Comparison of ENCODE assay signal across 8 cellular contexts in the genomic region with DNA sequence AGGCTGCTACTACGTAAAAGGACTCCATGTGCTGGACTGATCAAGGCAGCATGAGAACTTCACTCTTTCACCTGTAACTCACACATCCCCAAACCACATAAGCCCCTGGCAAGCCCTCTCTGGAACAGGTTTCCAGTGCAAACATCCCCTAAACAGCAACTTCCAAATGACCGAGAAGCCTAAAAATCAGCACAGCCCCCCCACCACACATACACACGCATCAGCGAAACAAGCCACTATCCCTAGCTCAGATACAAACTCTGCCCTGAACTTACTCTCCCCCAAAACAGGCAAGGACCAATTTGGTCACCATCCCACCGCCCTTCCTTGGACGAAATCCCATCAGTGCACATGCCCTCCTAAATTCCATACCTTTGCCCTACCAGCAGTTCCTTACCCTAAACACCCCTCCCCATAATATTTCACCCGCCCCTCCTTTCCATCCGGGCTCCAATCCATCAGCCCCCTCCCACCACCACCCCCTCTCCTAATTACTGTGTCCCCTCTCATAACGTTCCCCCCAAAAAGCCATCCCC. TPM values are rescaled to one million over a fixed set of nuclear protein-coding genes. Genes with fewer than 3 reads are reported as not detected.
DNase-seq lines count a peak whose midpoint lies in the region; ATAC-seq and TF ChIP-seq lines count a peak whose summit lies in the region.

No MANE protein-coding gene starts in this region.

- peaks cover 15% of the 10 kb centered on the region for H3K36me3 ChIP-seq in right atrium auricular region

- no peaks in the 10 kb centered on the region for H3K27me3 ChIP-seq in right atrium auricular region

- no peaks in the 10 kb centered on the region for H3K27me3 Mint-ChIP-seq in stimulated activated memory B cell treated with anti-CD40 and anti-IgM and Interleukin-4, amounts not matched to agents 10 μg/mL and 1 μg/mL and 100 μg/mL, for 72 hours

- peak overlapping the region; percentile 95 to 97 for H3K27ac ChIP-seq in right atrium auricular region

- no peak for TF ChIP-seq CTCF in right atrium auricular region (IDR thresholded peaks at IDR 0.05)

- H3K27ac Mint-ChIP-seq in activated naive CD4-positive, alpha-beta T cell treated with anti-CD3 and anti-CD28 coated beads, Interleukin-2, amount 50 U/mL, for 72 hours: peak overlapping the region; percentile 89 to 99
- peak overlapping the region; percentile 87 for H3K27ac Mint-ChIP-seq in stimulated activated memory B cell treated with anti-CD40 and anti-IgM and Interleukin-4, amounts not matched to agents 10 μg/mL and 1 μg/mL and 100 μg/mL, for 72 hours

- peak overlapping the region; percentile 90 for H3K4me3 Mint-ChIP-seq in stimulated activated memory B cell treated with anti-CD40 and anti-IgM and Interleukin-4, amounts not matched to agents 10 μg/mL and 1 μg/mL and 100 μg/mL, for 72 hours

- no peaks in the 10 kb centered on the region for H3K9me3 Mint-ChIP-seq in activated naive CD4-positive, alpha-beta T cell treated with anti-CD3 and anti-CD28 coated beads, Interleukin-2, amount 50 U/mL, for 72 hours
- no peaks in the 10 kb centered on the region for H3K9me3 Mint-ChIP-seq in stimulated activated memory B cell treated with anti-CD40 and anti-IgM and Interleukin-4, amounts not matched to agents 10 μg/mL and 1 μg/mL and 100 μg/mL, for 72 hours

- H3K9me3 ChIP-seq in right atrium auricular region (no peaks in the 10 kb centered on the region), iPS-18c (ENCODE audit: control insufficient read depth, insufficient read depth, low read length) (no peaks in the 10 kb centered on the region)

- DNase-seq in right atrium auricular region (ENCODE audit: low spot score) (no peak), Right ventricle myocardium superior (no peak)
- DNase-seq in activated naive CD4-positive, alpha-beta T cell treated with anti-CD3 and anti-CD28 coated beads, Interleukin-2, amount 50 U/mL, for 72 hours (ENCODE audit: low spot score in 2 of 2): peak in 1 of 2 donors; percentile 21

- no peak for ATAC-seq in Right ventricle myocardium superior (ENCODE audit: poor library complexity)
- ATAC-seq in activated naive CD4-positive, alpha-beta T cell treated with anti-CD3 and anti-CD28 coated beads, Interleukin-2, amount 50 U/mL, for 72 hours: no peak
- no peak for ATAC-seq in stimulated activated memory B cell treated with anti-CD40 and anti-IgM and Interleukin-4, amounts not matched to agents 10 μg/mL and 1 μg/mL and 100 μg/mL, for 72 hours
- ATAC-seq in GM21723 (IDR thresholded peaks at IDR 0.05; ENCODE audit: unreplicated experiment): no peak
- ATAC-seq in HG03469 (IDR thresholded peaks at IDR 0.05; ENCODE audit: unreplicated experiment): no peak
- ATAC-seq in HG02870 (IDR thresholded peaks at IDR 0.05; ENCODE audit: unreplicated experiment): no peak

- H3K36me3 Mint-ChIP-seq in activated naive CD4-positive, alpha-beta T cell treated with anti-CD3 and anti-CD28 coated beads, Interleukin-2, amount 50 U/mL, for 72 hours: peaks cover 9 to 31% of the 10 kb centered on the region in 2 donors
- H3K36me3 Mint-ChIP-seq in stimulated activated memory B cell treated with anti-CD40 and anti-IgM and Interleukin-4, amounts not matched to agents 10 μg/mL and 1 μg/mL and 100 μg/mL, for 72 hours: peaks cover 26% of the 10 kb centered on the region

- peaks cover 38% of the 10 kb centered on the region for H3K4me1 Mint-ChIP-seq in stimulated activated memory B cell treated with anti-CD40 and anti-IgM and Interleukin-4, amounts not matched to agents 10 μg/mL and 1 μg/mL and 100 μg/mL, for 72 hours

- H3K4me1 ChIP-seq in right atrium auricular region: peaks cover 0 to 42% of the 10 kb centered on the region in 2 donors

- H3K4me3 ChIP-seq in right atrium auricular region (peak overlapping the region; percentile 72 to 74), iPS-18c (ENCODE audit: insufficient read depth, low read depth, low read length) (peak overlapping the region; percentile 93)

- intact Hi-C loops in Right ventricle myocardium superior (cut with DNase I): no loop called here

RNA-seq across cellular contexts. Expression of gene LSM12, which starts 0.7 kb away (rescaled TPM):
- total RNA-seq in right atrium auricular region (10 to 100 TPM; 36.8 to 41.3 TPM), Right ventricle myocardium superior (46.1 TPM)
- total RNA-seq in activated naive CD4-positive, alpha-beta T cell treated with anti-CD3 and anti-CD28 coated beads, Interleukin-2, amount 50 U/mL, for 72 hours: 10 to 100 TPM; 71.4 to 73.5 TPM

RNA-seq across cellular contexts. Expression of gene G6PC3, which starts 4.8 kb away (rescaled TPM):
- total RNA-seq in right atrium auricular region (10 to 100 TPM; 36.0 to 41.1 TPM), Right ventricle myocardium superior (26.0 TPM)
- 10 to 100 TPM; 17.7 to 20.3 TPM for total RNA-seq in activated naive CD4-positive, alpha-beta T cell treated with anti-CD3 and anti-CD28 coated beads, Interleukin-2, amount 50 U/mL, for 72 hours

RNA-seq across cellular contexts. Expression of gene TMEM101, which starts 51.0 kb away (rescaled TPM):
- total RNA-seq in right atrium auricular region (10 to 100 TPM; 21.0 to 25.0 TPM), Right ventricle myocardium superior (21.3 TPM)
- total RNA-seq in activated naive CD4-positive, alpha-beta T cell treated with anti-CD3 and anti-CD28 coated beads, Interleukin-2, amount 50 U/mL, for 72 hours: 10 to 100 TPM; 32.8 to 43.6 TPM

RNA-seq across cellular contexts. Expression of gene HDAC5, which starts 57.7 kb away (rescaled TPM):
- 100 to 1,000 TPM in 1 of 2 donors, 10 to 100 TPM in 1; 80.0 to 138 TPM for total RNA-seq in right atrium auricular region
- total RNA-seq in Right ventricle myocardium superior: 67.7 TPM
- total RNA-seq in activated naive CD4-positive, alpha-beta T cell treated with anti-CD3 and anti-CD28 coated beads, Interleukin-2, amount 50 U/mL, for 72 hours: 10 to 100 TPM; 17.3 to 27.8 TPM
